In genomic region chr1:147242449-147243227, GRCh38 we compare ENCODE assay signal across 8 cellular contexts. TPM values are rescaled to one million over a fixed set of nuclear protein-coding genes. Genes with fewer than 3 reads are reported as not detected.
DNase-seq lines count a peak whose midpoint lies in the region; ATAC-seq, FAIRE-seq and TF ChIP-seq lines count a peak whose summit lies in the region.

Gene CHD1L (plus strand): TSS chr1:147242684. CDS start chr1:147242704, 20 bp downstream.

- FAIRE-seq in HepG2 (lab: Jason Lieb, UNC): no peak

- H3K27ac Mint-ChIP-seq in dendritic cell treated with granulocyte-macrophage colony-stimulating factor and Interleukin-4, amounts not matched to agents 40 ng/mL and 50 ng/mL, for 4 days: peak within 1 kb of the TSS; percentile 84

- in situ Hi-C loops in HepG2 (cut with HindIII; ENCODE audit: extremely low pct_ligation_motif_present, low pct_unique_long_range_greater_than_20kb): loop anchor here (5.0 kb wide), 1 partner anchor 70 kb away; the partner anchor contains the start of gene PRKAB2

- intact Hi-C loops in dendritic cell treated with granulocyte-macrophage colony-stimulating factor and Interleukin-4, amounts not matched to agents 40 ng/mL and 50 ng/mL, for 4 days (cut with micrococcal nuclease): loop anchor here (1.0 to 10.0 kb wide), 3 partner anchors 17 to 158 kb away; partner anchors contain the start of genes FMO5 and PRKAB2
- intact Hi-C loops in HepG2 (cut with micrococcal nuclease; ENCODE audit: unreplicated experiment): loop anchor here (1.0 kb wide), 1 partner anchor 70 kb away; the partner anchor contains the start of gene PRKAB2

- no peaks in the 10 kb centered on the region for H3K36me3 ChIP-seq in HepG2 (replicated peaks in 1 of 2; ENCODE audit: control insufficient read depth in 1 of 2, insufficient read depth in 2 of 2, low read length in 2 of 2)

- no peaks in the 10 kb centered on the region for H3K9me3 ChIP-seq in HepG2 (ENCODE audit: low read length)

- H3K4me3 Mint-ChIP-seq in dendritic cell treated with granulocyte-macrophage colony-stimulating factor and Interleukin-4, amounts not matched to agents 40 ng/mL and 50 ng/mL, for 4 days: peak within 1 kb of the TSS; percentile 92

- H3K4me2 ChIP-seq in HepG2 (ENCODE audit: low read depth, low read length): peak within 1 kb of the TSS; percentile 88

- TF ChIP-seq EP300 in HepG2 (IDR thresholded peaks at IDR 0.05; ENCODE audit: low read depth in 2 of 2, low read length in 2 of 2) (0 out of 4 replicates have a peak, but pooled peaks of 1 of the 2 experiments have one; percentile 33), HepG2 (CRISPR knock-in tag; IDR thresholded peaks at IDR 0.05; ENCODE audit: borderline replicate concordance) (no peak; the same call in 1 of the 2 replicates)

- DNase-seq in NCI-H69 (lab: John Stamatoyannopoulos, UW): peak; percentile 98
- peak; percentile 93 for DNase-seq in activated CD4-positive, alpha-beta T cell treated with anti-CD3 and anti-CD28 coated beads, Interleukin-2, amount 50 U/mL, for 1 hour
- peak; percentile 88 for DNase-seq in HepG2 (ENCODE audit: low spot score)
- peak; percentile 96 for DNase-seq in stimulated activated CD4-positive, alpha-beta T cell treated with anti-CD3 and anti-CD28 coated beads, Interleukin-4, amount 100 ng/mL, for 1 hour

- H3K27me3 ChIP-seq in HepG2 (ENCODE audit: control insufficient read depth in 1 of 2, insufficient read depth in 2 of 2, low read length in 2 of 2): no peaks in the 10 kb centered on the region; a peak in 1 of 5 replicates

- peaks cover 6% of the 10 kb centered on the region for H3K36me3 Mint-ChIP-seq in dendritic cell treated with granulocyte-macrophage colony-stimulating factor and Interleukin-4, amounts not matched to agents 40 ng/mL and 50 ng/mL, for 4 days (ENCODE audit: low read depth)

- peak; percentile 100 for TF ChIP-seq RAD21 in HepG2 (CRISPR knock-in tag; IDR thresholded peaks at IDR 0.05)

- H3K79me2 ChIP-seq in HepG2 (ENCODE audit: insufficient read depth, low read length): peaks cover 56% of the 10 kb centered on the region

- peak within 1 kb of the TSS; percentile 93 for H3K27ac ChIP-seq in C4-2B
- peak within 1 kb of the TSS; percentile 93 for H3K27ac ChIP-seq in HepG2 (ENCODE audit: extremely low read length, insufficient read depth, low read length)

- no peaks in the 10 kb centered on the region for H3K27me3 Mint-ChIP-seq in dendritic cell treated with granulocyte-macrophage colony-stimulating factor and Interleukin-4, amounts not matched to agents 40 ng/mL and 50 ng/mL, for 4 days

- peak within 1 kb of the TSS; percentile 92 for H3K9ac ChIP-seq in HepG2 (ENCODE audit: insufficient read depth, low read depth, low read length)

- ATAC-seq in GM19351 (IDR thresholded peaks at IDR 0.05; ENCODE audit: unreplicated experiment): peak; percentile 82
- ATAC-seq in HG03521 (IDR thresholded peaks at IDR 0.05; ENCODE audit: unreplicated experiment): peak; percentile 85
- ATAC-seq in HepG2: peak; percentile 88

- H3K9me3 Mint-ChIP-seq in dendritic cell treated with granulocyte-macrophage colony-stimulating factor and Interleukin-4, amounts not matched to agents 40 ng/mL and 50 ng/mL, for 4 days: no peaks in the 10 kb centered on the region

- H4K20me1 ChIP-seq in HepG2 (ENCODE audit: insufficient read depth, low read length): peaks cover 14% of the 10 kb centered on the region

- no TSS peak for BruUV-seq in HepG2 (replicated peaks; lab: Mats Ljungman, UMichigan)

- CTCF ChIA-PET in HepG2 (lab: Yijun Ruan, JAX; ENCODE audit: low intra/inter-chr PET ratio, low total read pairs): interaction anchor here (0.8 to 4.3 kb wide), 9 partner anchors 18 to 75 kb away, joined by 3 to 141 read pairs (median 4); partner anchors contain the start of genes FMO5 and PRKAB2

- TF ChIP-seq POLR2A in HepG2 (IDR thresholded peaks at IDR 0.05; ENCODE audit: insufficient read depth in 1 of 2, low read depth in 2 of 2, low read length in 2 of 2): peak; percentile 65 to 76; a peak in 3 of 4 replicates

- peaks cover 80% of the 10 kb centered on the region for H3K4me1 ChIP-seq in HepG2 (ENCODE audit: insufficient read depth, low read length)

- peak; percentile 93 for TF ChIP-seq CTCF in C4-2B (conservative IDR thresholded peaks at IDR 0.05)
- TF ChIP-seq CTCF in HepG2 (CRISPR knock-in tag; IDR thresholded peaks at IDR 0.05): peak; percentile 96

- 4% methylated on average over 10 of the region's 82 CpGs for WGBS in HepG2 (ENCODE audit: low lambda C conversion rate)

- H3K4me1 Mint-ChIP-seq in dendritic cell treated with granulocyte-macrophage colony-stimulating factor and Interleukin-4, amounts not matched to agents 40 ng/mL and 50 ng/mL, for 4 days (ENCODE audit: low read depth): peaks cover 37% of the 10 kb centered on the region

- POLR2A ChIA-PET in HepG2 (lab: Yijun Ruan, JAX): interaction anchor here (0.6 to 3.3 kb wide), 14 partner anchors 17 to 158 kb away, joined by 3 to 31 read pairs (median 10); partner anchors contain the start of genes FMO5 and PRKAB2

- peak within 1 kb of the TSS; percentile 77 to 97 (median 89) for H3K4me3 ChIP-seq in HepG2 (replicated peaks in 1 of 3; ENCODE audit: insufficient read depth in 1 of 3, low read depth in 2 of 3, low read length in 3 of 3)

- H2AFZ ChIP-seq in HepG2 (ENCODE audit: low read length): no peak within 1 kb of the TSS

TF ChIP-seq in HepG2, 621 proteins besides CTCF, POLR2A, EP300 and RAD21 (continues in another document):
- TF ChIP-seq MXI1 (IDR thresholded peaks at IDR 0.05; ENCODE audit: borderline replicate concordance, low read depth, low read length) (peak; percentile 83; the same call in 1 of the 3 replicates), ZBTB49 (CRISPR knock-in tag; IDR thresholded peaks at IDR 0.05; ENCODE audit: borderline replicate concordance) (no peak), GATAD2A (CRISPR knock-in tag; IDR thresholded peaks at IDR 0.05) (peak; percentile 79), ZNF281 (CRISPR knock-in tag; IDR thresholded peaks at IDR 0.05; ENCODE audit: borderline replicate concordance) (no peak)

RNA-seq across cellular contexts. Expression of gene CHD1L, which starts in this region (rescaled TPM):
- 111 and 123 TPM in 2 replicates for total RNA-seq in HepG2 (2016; rRNA removed; fragmentation: Illumina TruSeq; extraction: Trizol)
- 70.0 and 76.6 TPM in 2 replicates for total RNA-seq in HepG2 (2016; cell fraction: cytosol; rRNA removed; fragmentation: Illumina TruSeq; extraction: Trizol; ENCODE audit: low read depth)
- 108 and 120 TPM in 2 replicates for total RNA-seq in HepG2 (2016; cell fraction: insoluble cytoplasmic fraction; rRNA removed; fragmentation: Illumina TruSeq; extraction: Trizol)
- total RNA-seq in HepG2 (2016; cell fraction: membrane; rRNA removed; fragmentation: Illumina TruSeq; extraction: Trizol): 74.5 and 80.2 TPM in 2 replicates
- total RNA-seq in HepG2 (2016; cell fraction: nucleus; rRNA removed; fragmentation: Illumina TruSeq; extraction: Trizol): 92.1 and 105 TPM in 2 replicates
- polyA plus RNA-seq in HepG2 (2011; rRNA removed): 63.3 and 74.3 TPM in 2 replicates
- 34.0 and 48.4 TPM in 2 replicates for polyA plus RNA-seq in HepG2 (2011; cell fraction: cytosol; rRNA removed)
- 72.3 and 87.3 TPM in 2 replicates for polyA plus RNA-seq in HepG2 (2011; cell fraction: nucleus; rRNA removed)
- polyA plus RNA-seq in HepG2 (2012): 53.4 and 77.3 TPM in 2 replicates
- 18.7 and 22.7 TPM in 2 replicates for polyA plus RNA-seq in HepG2 (2016; cell fraction: cytosol; fragmentation: Illumina TruSeq; extraction: Trizol; ENCODE audit: low read depth)
- 97.8 and 98.0 TPM in 2 replicates for polyA plus RNA-seq in HepG2 (2016; cell fraction: insoluble cytoplasmic fraction; fragmentation: Illumina TruSeq; extraction: Trizol; ENCODE audit: low read depth)
- polyA plus RNA-seq in HepG2 (2016; cell fraction: membrane; fragmentation: Illumina TruSeq; extraction: Trizol; ENCODE audit: low read depth): 37.9 and 38.5 TPM in 2 replicates
- polyA plus RNA-seq in HepG2 (2016; cell fraction: nucleus; fragmentation: Illumina TruSeq; extraction: Trizol; ENCODE audit: insufficient read depth, low read depth): 151 TPM in 2 replicates
- polyA minus RNA-seq in HepG2 (2011; rRNA and poly(A)+ RNA removed; ENCODE audit: low replicate concordance): 21.2 and 30.6 TPM in 2 replicates
- polyA minus RNA-seq in HepG2 (2011; cell fraction: cytosol; rRNA and poly(A)+ RNA removed): 40.8 and 41.2 TPM in 2 replicates
- 103 and 116 TPM in 2 replicates for polyA minus RNA-seq in HepG2 (2011; cell fraction: nucleus; rRNA and poly(A)+ RNA removed)

Comparison
In these comparisons a context has a peak if more than half of its experiments do, and no peak if none do; other contexts are left out.
1. Peak in every context shown above with its lines: DNase-seq, ATAC-seq, H3K4me3 ChIP-seq and H3K27ac ChIP-seq.